ENCODE assay signal across 1 cellular context in genomic region chr3:44761347-44762169, GRCh38.
TF ChIP-seq lines count a peak whose summit lies in the region.

TSS of gene KIAA1143 (minus strand) at chr3:44761619. CDS start at chr3:44761602, 17 bp downstream.
TSS of gene KIF15 (plus strand) at chr3:44761794. CDS start at chr3:44761866, 72 bp downstream.

TF ChIP-seq in IMR-90, 13 proteins besides CTCF, POLR2A, EP300 and RAD21:
- TF ChIP-seq NFE2L2 (IDR thresholded peaks at IDR 0.05; ENCODE audit: low read depth, low read length) (peak; percentile 31; the same call in 1 of the 2 replicates), USF2 (IDR thresholded peaks at IDR 0.05; ENCODE audit: low read depth, low read length) (peak; percentile 34; the same call in 1 of the 2 replicates), MAZ (IDR thresholded peaks at IDR 0.05; ENCODE audit: borderline replicate concordance, low read depth, low read length) (peak; percentile 34; the same call in 1 of the 2 replicates), CHD1 (IDR thresholded peaks at IDR 0.05; ENCODE audit: low read depth, low read length) (no peak), MXI1 (IDR thresholded peaks at IDR 0.05; ENCODE audit: borderline replicate concordance, low read depth, low read length) (peak; percentile 99)
TF ChIP-seq in IMR-90: peak in this region for 4.
